Comparison of ENCODE assay signal across 8 cellular contexts in genomic region chr19:46426035-46426505, GRCh38. TPM values are rescaled to one million over a fixed set of nuclear protein-coding genes. Genes with fewer than 3 reads are reported as not detected.
DNase-seq lines count a peak whose midpoint lies in the region; ATAC-seq and TF ChIP-seq lines count a peak whose summit lies in the region.

No MANE protein-coding gene starts in this region.

- no peak for TF ChIP-seq POLR2A in stomach (IDR thresholded peaks at IDR 0.05)

- H3K27ac ChIP-seq in ascending aorta (peak overlapping the region; percentile 59 to 76), stomach (peak overlapping the region in 3 of 5 donors; percentile 22 to 54 (median 50))

- H3K4me3 ChIP-seq in ascending aorta (peak overlapping the region; percentile 62 to 73), kidney epithelial cell (ENCODE audit: low read depth, low read length) (peak overlapping the region; percentile 45), stomach (peak overlapping the region; percentile 54 to 58 (median 56))

- H3K9me3 ChIP-seq in ascending aorta (no peaks in the 10 kb centered on the region), stomach (no peaks in the 10 kb centered on the region)

- TF ChIP-seq EP300 in stomach (IDR thresholded peaks at IDR 0.05), result no peak

- H3K27me3 ChIP-seq in ascending aorta, result no peaks in the 10 kb centered on the region
- peaks cover 6% of the 10 kb centered on the region for H3K27me3 ChIP-seq in kidney epithelial cell (ENCODE audit: control insufficient read depth, insufficient read depth, low read length)
- H3K27me3 ChIP-seq in stomach, result peaks cover 0 to 78% (median 19%) of the 10 kb centered on the region in 3 donors

- H3K4me1 ChIP-seq in ascending aorta (peaks cover 7 to 11% of the 10 kb centered on the region in 2 donors), stomach (peaks cover 6 to 31% (median 19%) of the 10 kb centered on the region in 4 donors)

- WGBS in stomach, 5 donors, result 0 to 7% (median 2%) methylated on average over 9 to 10 of the region's 10 CpGs

- peak; percentile 64 for DNase-seq in DMS 273 (lab: John Stamatoyannopoulos, UW; ENCODE audit: unreplicated experiment)
- DNase-seq in DMS 273 treated with DMSO at 0.1 percent for 48 hours (lab: John Stamatoyannopoulos, UW), result no peak
- no peak for DNase-seq in ascending aorta (ENCODE audit: low spot score in 2 of 2)
- peak; percentile 55 for DNase-seq in kidney epithelial cell (ENCODE audit: low read depth)
- DNase-seq in stomach, result no peak
- no peak for DNase-seq in NCI-H2081 (lab: John Stamatoyannopoulos, UW)
- no peak for DNase-seq in NCI-H146 (lab: John Stamatoyannopoulos, UW)

- no peak for TF ChIP-seq CTCF in ascending aorta (IDR thresholded peaks at IDR 0.05)
- TF ChIP-seq CTCF in kidney epithelial cell (IDR thresholded peaks at IDR 0.05; ENCODE audit: insufficient read depth, low read length, poor library complexity, severe bottlenecking), result no peak
- no peak for TF ChIP-seq CTCF in stomach (IDR thresholded peaks at IDR 0.05)

- H3K36me3 ChIP-seq in ascending aorta (no peaks in the 10 kb centered on the region), kidney epithelial cell (ENCODE audit: control insufficient read depth, insufficient read depth, low read length) (no peaks in the 10 kb centered on the region), stomach (no peaks in the 10 kb centered on the region)

- intact Hi-C loops in ascending aorta (cut with DNase I), result no loop called here
- intact Hi-C loops in stomach (cut with DNase I; ENCODE audit: low total_unique reads), result no loop called here

- no peak for ATAC-seq in HG03521 (IDR thresholded peaks at IDR 0.05; ENCODE audit: unreplicated experiment)

RNA-seq across cellular contexts. Expression of gene PNMA8C, which starts 2.7 kb away (rescaled TPM):
- total RNA-seq in ascending aorta (0.53 TPM), kidney epithelial cell (0.25 and 0.27 TPM in 2 replicates), stomach (under 1 TPM in 1 of 5 donors, not detected in 4; 0.18 TPM)
- under 1 TPM in 1 of 3 donors, not detected in 2; 0.05 TPM for polyA plus RNA-seq in stomach

RNA-seq across cellular contexts. Expression of gene CCDC8, which starts 12.7 kb away (rescaled TPM):
- total RNA-seq in ascending aorta (10.0 TPM), kidney epithelial cell (21.8 and 22.2 TPM in 2 replicates), stomach (10 to 100 TPM in 1 of 5 donors, under 1 TPM in 2, not detected in 2; 0.29 to 22.9 (median 0.89) TPM)
- polyA plus RNA-seq in stomach, result 1 to 10 TPM; 1.4 to 4.4 (median 3.8) TPM

RNA-seq across cellular contexts. Expression of gene PNMA8A, which starts 45.3 kb away (rescaled TPM):
- total RNA-seq in ascending aorta, result 0.53 TPM
- total RNA-seq in kidney epithelial cell, result 10.3 and 11.8 TPM in 2 replicates
- 1 to 10 TPM in 2 of 5 donors, under 1 TPM in 1, not detected in 2; 0.43 to 4.8 (median 3.1) TPM for total RNA-seq in stomach
- 1 to 10 TPM; 1.1 to 1.5 (median 1.3) TPM for polyA plus RNA-seq in stomach

Comparison
In these comparisons a context has a peak if more than half of its experiments do, and no peak if none do; other contexts are left out.
1. DNase-seq: peak in DMS 273 (single experiment) and kidney epithelial cell (single experiment); none in DMS 273 treated with DMSO at 0.1 percent for 48 hours (single experiment), ascending aorta (0 of 2), stomach (single experiment), NCI-H2081 (0 of 2) and NCI-H146 (single experiment).
2. Peak in every context shown above with its lines, with median percentiles within 50 percentile points of each other: H3K4me3 ChIP-seq.